ENCODE assay signal across 8 cellular contexts in the genomic region with DNA sequence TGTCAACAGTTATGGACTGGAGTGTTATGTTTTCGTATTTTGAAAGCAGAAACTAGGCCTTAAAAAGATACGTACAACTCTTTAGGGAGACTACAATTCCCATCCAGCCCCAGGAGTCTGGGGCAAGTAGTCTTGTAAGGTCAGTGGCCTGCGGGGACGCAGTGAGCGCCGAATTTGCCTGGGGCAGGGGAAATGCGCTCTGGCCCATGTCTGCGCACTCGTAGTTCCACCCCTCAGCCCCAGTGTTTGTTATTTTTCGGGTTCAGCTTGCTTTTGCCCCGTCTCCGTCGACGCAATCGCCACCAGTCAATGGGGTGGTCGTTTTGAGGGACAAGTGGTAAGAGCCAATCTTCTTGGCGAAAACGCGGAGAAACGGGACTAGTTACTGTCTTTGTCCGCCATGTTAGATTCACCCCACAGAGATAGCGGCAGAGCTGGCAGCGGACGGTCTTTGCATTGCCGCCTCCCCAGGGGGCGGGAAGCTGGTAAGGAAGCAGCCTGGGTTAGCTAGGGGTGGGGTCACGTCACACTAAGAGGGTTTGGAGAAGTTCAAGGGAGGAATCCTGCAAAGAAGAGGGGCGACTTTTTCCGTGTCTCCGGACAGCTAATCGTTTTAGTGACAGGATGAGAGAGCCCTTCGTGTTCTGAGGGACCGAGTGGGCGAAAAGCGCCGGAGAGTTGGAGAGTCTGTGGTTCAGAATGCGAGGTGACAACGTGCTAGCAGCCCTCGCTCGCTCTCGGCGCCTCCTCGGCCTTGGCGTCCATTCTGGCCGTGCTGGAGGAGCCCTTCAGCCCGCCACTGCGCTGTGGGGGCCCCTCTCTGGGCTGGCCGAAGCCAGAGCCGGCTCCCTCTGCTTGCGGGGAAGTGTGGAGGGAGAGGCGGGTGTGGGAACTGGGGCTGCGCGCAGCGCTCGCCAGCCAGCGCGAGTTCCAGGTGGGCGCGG. TPM values are rescaled to one million over a fixed set of nuclear protein-coding genes. Genes with fewer than 3 reads are reported as not detected.
DNase-seq lines count a peak whose midpoint lies in the region; ATAC-seq and TF ChIP-seq lines count a peak whose summit lies in the region.

No MANE protein-coding gene starts in this region.

- peak overlapping the region; percentile 98 for H3K4me3 Mint-ChIP-seq in activated naive CD4-positive, alpha-beta T cell treated with anti-CD3 and anti-CD28 coated beads, Interleukin-2, amount 10 ng/mL, durations not matched to agents 7 days and 5 days
- peak overlapping the region; percentile 97 for H3K4me3 Mint-ChIP-seq in activated CD4-positive, alpha-beta memory T cell treated with anti-CD3 and anti-CD28 coated beads for 36 hours

- H3K36me3 Mint-ChIP-seq in activated naive CD4-positive, alpha-beta T cell treated with anti-CD3 and anti-CD28 coated beads, Interleukin-2, amount 10 ng/mL, durations not matched to agents 7 days and 5 days, result peaks cover 31% of the 10 kb centered on the region
- peaks cover 32% of the 10 kb centered on the region for H3K36me3 Mint-ChIP-seq in activated CD4-positive, alpha-beta memory T cell treated with anti-CD3 and anti-CD28 coated beads for 36 hours

- TF ChIP-seq POLR2A in spleen (IDR thresholded peaks at IDR 0.05), result no peak

- peak overlapping the region; percentile 94 for H3K27ac ChIP-seq in right cardiac atrium (ENCODE audit: low read length)
- peak overlapping the region; percentile 80 to 89 (median 87) for H3K27ac ChIP-seq in spleen

- H3K4me3 ChIP-seq in right cardiac atrium (ENCODE audit: low read length), result peak overlapping the region; percentile 78
- H3K4me3 ChIP-seq in spleen, result peak overlapping the region; percentile 59 to 78 (median 73)

- H3K36me3 ChIP-seq in spleen, result peaks cover 0 to 27% (median 0%) of the 10 kb centered on the region in 6 donors

- ATAC-seq in right cardiac atrium, result no peak
- no peak for ATAC-seq in HG03175 (IDR thresholded peaks at IDR 0.05; ENCODE audit: unreplicated experiment)
- no peak for ATAC-seq in sciatic nerve

- WGBS in right cardiac atrium, result 82% methylated on average over 59 of the region's 59 CpGs
- 78 to 84% (median 80%) methylated on average over 46 to 59 of the region's 59 CpGs for WGBS in spleen, 5 donors

- H3K27me3 ChIP-seq in right cardiac atrium (ENCODE audit: control insufficient read depth, insufficient read depth), result no peaks in the 10 kb centered on the region
- no peaks in the 10 kb centered on the region for H3K27me3 ChIP-seq in spleen (replicated peaks in 1 of 7)

- H3K4me1 ChIP-seq in right cardiac atrium (ENCODE audit: control insufficient read depth, insufficient read depth, low read length), result no peaks in the 10 kb centered on the region
- H3K4me1 ChIP-seq in spleen, result peaks cover 7 to 65% (median 42%) of the 10 kb centered on the region in 6 donors

- no peaks in the 10 kb centered on the region for H3K9me3 Mint-ChIP-seq in activated naive CD4-positive, alpha-beta T cell treated with anti-CD3 and anti-CD28 coated beads, Interleukin-2, amount 10 ng/mL, durations not matched to agents 7 days and 5 days
- no peaks in the 10 kb centered on the region for H3K9me3 Mint-ChIP-seq in activated CD4-positive, alpha-beta memory T cell treated with anti-CD3 and anti-CD28 coated beads for 36 hours

- CTCF ChIA-PET in activated naive CD4-positive, alpha-beta T cell treated with anti-CD3 and anti-CD28 coated beads, Interleukin-2, amount 10 ng/mL, durations not matched to agents 7 days and 5 days (lab: Charles Lee), result no interaction called here
- CTCF ChIA-PET in activated CD4-positive, alpha-beta memory T cell treated with anti-CD3 and anti-CD28 coated beads for 36 hours (lab: Charles Lee), result interaction anchor here (1.1 to 1.5 kb wide), 2 partner anchors 44 to 358 kb away, joined by 4 read pairs; a partner anchor contains a TSS

- POLR2A ChIA-PET in activated CD4-positive, alpha-beta memory T cell treated with anti-CD3 and anti-CD28 coated beads for 36 hours (lab: Charles Lee), result interaction anchor here (0.6 to 2.0 kb wide), 2 partner anchors 128 to 190 kb away, joined by 3 to 8 read pairs; no protein-coding TSS in a partner anchor

- H3K4me1 Mint-ChIP-seq in activated naive CD4-positive, alpha-beta T cell treated with anti-CD3 and anti-CD28 coated beads, Interleukin-2, amount 10 ng/mL, durations not matched to agents 7 days and 5 days, result peaks cover 39% of the 10 kb centered on the region
- peaks cover 37% of the 10 kb centered on the region for H3K4me1 Mint-ChIP-seq in activated CD4-positive, alpha-beta memory T cell treated with anti-CD3 and anti-CD28 coated beads for 36 hours (ENCODE audit: low read depth)

- intact Hi-C loops in activated CD4-positive, alpha-beta memory T cell treated with anti-CD3 and anti-CD28 coated beads for 36 hours (cut with micrococcal nuclease), result loop anchor here (1.0 to 10.0 kb wide), 4 partner anchors 44 to 189 kb away; a partner anchor contains a TSS
- intact Hi-C loops in right cardiac atrium (cut with DNase I) (loop anchor here in 2 of 4 donors (10.0 kb wide), 1 partner anchor 101 kb away; a partner anchor contains a TSS), spleen (cut with DNase I; ENCODE audit: low total_unique reads) (loop anchor here (5.0 kb wide), 1 partner anchor 46 kb away; a partner anchor contains a TSS), sciatic nerve (cut with DNase I) (no loop called here)

- DNase-seq in activated naive CD4-positive, alpha-beta T cell treated with anti-CD3 and anti-CD28 coated beads, Interleukin-2, amount 10 ng/mL, durations not matched to agents 7 days and 5 days, result no peak
- no peak for DNase-seq in activated naive CD4-positive, alpha-beta T cell treated with Interleukin-2 at 50 U/mL for 16 hours
- DNase-seq in activated CD4-positive, alpha-beta memory T cell treated with anti-CD3 and anti-CD28 coated beads for 36 hours, result no peak
- DNase-seq in right cardiac atrium (no peak), spleen (peak; percentile 80), sciatic nerve (ENCODE audit: low spot score) (no peak), GM19238 (ENCODE audit: insufficient read length, low spot score) (no peak)

- no peak for TF ChIP-seq CTCF in spleen (IDR thresholded peaks at IDR 0.05 in 8 of 11, conservative IDR thresholded peaks at IDR 0.05 in 3 of 11)

- H3K9me3 ChIP-seq in right cardiac atrium (ENCODE audit: control insufficient read depth, low read length), result no peaks in the 10 kb centered on the region
- no peaks in the 10 kb centered on the region for H3K9me3 ChIP-seq in spleen

- H3K27me3 Mint-ChIP-seq in activated naive CD4-positive, alpha-beta T cell treated with anti-CD3 and anti-CD28 coated beads, Interleukin-2, amount 10 ng/mL, durations not matched to agents 7 days and 5 days, result no peaks in the 10 kb centered on the region
- H3K27me3 Mint-ChIP-seq in activated CD4-positive, alpha-beta memory T cell treated with anti-CD3 and anti-CD28 coated beads for 36 hours, result no peaks in the 10 kb centered on the region

- peak overlapping the region; percentile 96 for H3K27ac Mint-ChIP-seq in activated naive CD4-positive, alpha-beta T cell treated with anti-CD3 and anti-CD28 coated beads, Interleukin-2, amount 10 ng/mL, durations not matched to agents 7 days and 5 days
- H3K27ac Mint-ChIP-seq in activated CD4-positive, alpha-beta memory T cell treated with anti-CD3 and anti-CD28 coated beads for 36 hours, result peak overlapping the region; percentile 95

RNA-seq across cellular contexts. Expression of a gene that starts 1.1 kb away (rescaled TPM):
- 100 to 1,000 TPM in 1 of 2 experiments, 10 to 100 TPM in 1; 92.8 to 103 TPM for total RNA-seq in activated CD4-positive, alpha-beta memory T cell treated with anti-CD3 and anti-CD28 coated beads for 36 hours
- total RNA-seq in right cardiac atrium (10 to 100 TPM in 1 of 4 donors, 1 to 10 TPM in 3; 4.3 to 10.9 (median 8.0) TPM), spleen (10 to 100 TPM in 4 of 7 donors, 1 to 10 TPM in 3; 5.2 to 13.6 (median 10.0) TPM), sciatic nerve (8.3 TPM)
- polyA plus RNA-seq in right cardiac atrium (2.7 TPM), spleen (1 to 10 TPM; 1.3 to 2.9 (median 2.7) TPM)

RNA-seq across cellular contexts. Expression of a gene that starts 44.8 kb away (rescaled TPM):
- 10 to 100 TPM; 62.0 to 65.9 TPM for total RNA-seq in activated CD4-positive, alpha-beta memory T cell treated with anti-CD3 and anti-CD28 coated beads for 36 hours
- total RNA-seq in right cardiac atrium (10 to 100 TPM; 83.7 to 98.2 (median 90.9) TPM), spleen (100 to 1,000 TPM in 1 of 7 donors, 10 to 100 TPM in 6; 69.2 to 103 (median 91.5) TPM), sciatic nerve (86.1 TPM)
- polyA plus RNA-seq in right cardiac atrium (39.4 TPM), spleen (10 to 100 TPM; 18.5 to 29.3 (median 22.0) TPM)

Comparison
In these comparisons a context has a peak if more than half of its experiments do, and no peak if none do; other contexts are left out.
1. RNA of a gene that starts 1.1 kb away (total RNA-seq): 92.8 to 103 TPM in activated CD4-positive, alpha-beta memory T cell treated with anti-CD3 and anti-CD28 coated beads for 36 hours; 5.2 to 13.6 TPM in spleen, 8.3 TPM in sciatic nerve (single experiment) and 4.3 to 10.9 TPM in right cardiac atrium; every median in the first group is over 4 times any median in the second.